ENCODE assay signal across 1 cellular context in genomic region chr21:44867464-44867863, GRCh38.
TF ChIP-seq lines count a peak whose summit lies in the region.

No MANE protein-coding gene starts in this region.

TF ChIP-seq in K562, 482 proteins besides CTCF, POLR2A, EP300 and RAD21 (continued from another document):
- TF ChIP-seq ZNF609 (CRISPR knock-in tag; IDR thresholded peaks at IDR 0.05; ENCODE audit: borderline replicate concordance) (no peak), HCFC1 (IDR thresholded peaks at IDR 0.05; ENCODE audit: low read depth, low read length) (no peak), NELFE (IDR thresholded peaks at IDR 0.05; ENCODE audit: insufficient read depth, insufficient read length) (no peak), ZBTB33 (CRISPR knock-in tag; IDR thresholded peaks at IDR 0.05) (peak; percentile 71)
